In the genomic region with DNA sequence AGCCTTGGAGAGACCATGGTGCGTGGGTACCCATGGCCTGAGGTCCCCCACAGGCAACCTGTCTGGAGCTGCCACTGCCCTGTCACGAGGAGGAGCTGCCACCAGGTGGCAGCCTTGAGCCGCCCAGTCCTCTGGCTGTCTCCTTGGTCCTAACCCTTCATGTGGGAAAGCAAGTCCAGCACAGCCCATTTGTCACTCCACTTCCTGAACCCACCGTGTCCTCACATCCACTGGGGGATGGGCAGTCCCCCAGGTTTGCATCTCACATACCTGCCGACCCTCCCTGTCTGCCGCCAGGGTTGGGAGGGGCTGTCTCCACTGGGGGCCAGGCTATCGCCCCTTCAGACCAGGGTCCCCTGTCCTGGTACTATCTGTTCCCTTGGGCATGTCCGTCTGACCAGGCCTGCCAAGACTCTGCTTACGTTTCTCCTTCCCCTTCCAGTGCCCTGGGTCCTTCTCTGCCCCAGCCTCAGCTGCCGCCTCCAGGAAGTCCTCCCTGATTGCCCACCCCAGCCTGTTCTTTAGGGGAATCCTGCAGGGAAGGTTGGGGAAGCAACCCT, we compare ENCODE assay signal across 2 cellular contexts.
A peak's percentile ranks its signal among the peaks of the same experiment; 100 is the strongest.
TF ChIP-seq lines count a peak whose summit lies in the region.

No MANE protein-coding gene starts in this region.

TF ChIP-seq in GM23338, 12 proteins besides CTCF, POLR2A, EP300 and RAD21:
- TF ChIP-seq ZNF331 (CRISPR knock-in tag; IDR thresholded peaks at IDR 0.05; ENCODE audit: low read depth) = no peak
- TF ChIP-seq CREB1 (CRISPR knock-in tag; IDR thresholded peaks at IDR 0.05; ENCODE audit: low read depth) = 0 out of 2 replicates have a peak, but pooled peaks have one; percentile 11
- no peak for TF ChIP-seq ZNF114 (CRISPR knock-in tag; IDR thresholded peaks at IDR 0.05)
- TF ChIP-seq, protein P1, sequence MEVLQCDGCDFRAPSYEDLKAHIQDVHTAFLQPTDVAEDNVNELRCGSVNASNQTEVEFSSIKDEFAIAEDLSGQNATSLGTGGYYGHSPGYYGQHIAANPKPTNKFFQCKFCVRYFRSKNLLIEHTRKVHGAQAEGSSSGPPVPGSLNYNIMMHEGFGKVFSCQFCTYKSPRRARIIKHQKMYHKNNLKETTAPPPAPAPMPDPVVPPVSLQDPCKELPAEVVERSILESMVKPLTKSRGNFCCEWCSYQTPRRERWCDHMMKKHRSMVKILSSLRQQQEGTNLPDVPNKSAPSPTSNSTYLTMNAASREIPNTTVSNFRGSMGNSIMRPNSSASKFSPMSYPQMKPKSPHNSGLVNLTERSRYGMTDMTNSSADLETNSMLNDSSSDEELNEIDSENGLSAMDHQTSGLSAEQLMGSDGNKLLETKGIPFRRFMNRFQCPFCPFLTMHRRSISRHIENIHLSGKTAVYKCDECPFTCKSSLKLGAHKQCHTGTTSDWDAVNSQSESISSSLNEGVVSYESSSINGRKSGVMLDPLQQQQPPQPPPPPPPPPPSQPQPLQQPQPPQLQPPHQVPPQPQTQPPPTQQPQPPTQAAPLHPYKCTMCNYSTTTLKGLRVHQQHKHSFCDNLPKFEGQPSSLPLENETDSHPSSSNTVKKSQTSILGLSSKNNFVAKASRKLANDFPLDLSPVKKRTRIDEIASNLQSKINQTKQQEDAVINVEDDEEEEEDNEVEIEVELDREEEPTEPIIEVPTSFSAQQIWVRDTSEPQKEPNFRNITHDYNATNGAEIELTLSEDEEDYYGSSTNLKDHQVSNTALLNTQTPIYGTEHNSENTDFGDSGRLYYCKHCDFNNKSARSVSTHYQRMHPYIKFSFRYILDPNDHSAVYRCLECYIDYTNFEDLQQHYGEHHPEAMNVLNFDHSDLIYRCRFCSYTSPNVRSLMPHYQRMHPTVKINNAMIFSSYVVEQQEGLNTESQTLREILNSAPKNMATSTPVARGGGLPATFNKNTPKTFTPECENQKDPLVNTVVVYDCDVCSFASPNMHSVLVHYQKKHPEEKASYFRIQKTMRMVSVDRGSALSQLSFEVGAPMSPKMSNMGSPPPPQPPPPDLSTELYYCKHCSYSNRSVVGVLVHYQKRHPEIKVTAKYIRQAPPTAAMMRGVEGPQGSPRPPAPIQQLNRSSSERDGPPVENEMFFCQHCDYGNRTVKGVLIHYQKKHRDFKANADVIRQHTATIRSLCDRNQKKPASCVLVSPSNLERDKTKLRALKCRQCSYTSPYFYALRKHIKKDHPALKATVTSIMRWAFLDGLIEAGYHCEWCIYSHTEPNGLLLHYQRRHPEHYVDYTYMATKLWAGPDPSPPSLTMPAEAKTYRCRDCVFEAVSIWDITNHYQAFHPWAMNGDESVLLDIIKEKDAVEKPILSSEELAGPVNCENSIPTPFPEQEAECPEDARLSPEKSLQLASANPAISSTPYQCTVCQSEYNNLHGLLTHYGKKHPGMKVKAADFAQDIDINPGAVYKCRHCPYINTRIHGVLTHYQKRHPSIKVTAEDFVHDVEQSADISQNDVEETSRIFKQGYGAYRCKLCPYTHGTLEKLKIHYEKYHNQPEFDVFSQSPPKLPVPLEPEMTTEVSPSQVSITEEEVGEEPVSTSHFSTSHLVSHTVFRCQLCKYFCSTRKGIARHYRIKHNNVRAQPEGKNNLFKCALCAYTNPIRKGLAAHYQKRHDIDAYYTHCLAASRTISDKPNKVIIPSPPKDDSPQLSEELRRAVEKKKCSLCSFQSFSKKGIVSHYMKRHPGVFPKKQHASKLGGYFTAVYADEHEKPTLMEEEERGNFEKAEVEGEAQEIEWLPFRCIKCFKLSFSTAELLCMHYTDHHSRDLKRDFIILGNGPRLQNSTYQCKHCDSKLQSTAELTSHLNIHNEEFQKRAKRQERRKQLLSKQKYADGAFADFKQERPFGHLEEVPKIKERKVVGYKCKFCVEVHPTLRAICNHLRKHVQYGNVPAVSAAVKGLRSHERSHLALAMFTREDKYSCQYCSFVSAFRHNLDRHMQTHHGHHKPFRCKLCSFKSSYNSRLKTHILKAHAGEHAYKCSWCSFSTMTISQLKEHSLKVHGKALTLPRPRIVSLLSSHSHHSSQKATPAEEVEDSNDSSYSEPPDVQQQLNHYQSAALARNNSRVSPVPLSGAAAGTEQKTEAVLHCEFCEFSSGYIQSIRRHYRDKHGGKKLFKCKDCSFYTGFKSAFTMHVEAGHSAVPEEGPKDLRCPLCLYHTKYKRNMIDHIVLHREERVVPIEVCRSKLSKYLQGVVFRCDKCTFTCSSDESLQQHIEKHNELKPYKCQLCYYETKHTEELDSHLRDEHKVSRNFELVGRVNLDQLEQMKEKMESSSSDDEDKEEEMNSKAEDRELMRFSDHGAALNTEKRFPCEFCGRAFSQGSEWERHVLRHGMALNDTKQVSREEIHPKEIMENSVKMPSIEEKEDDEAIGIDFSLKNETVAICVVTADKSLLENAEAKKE (CRISPR knock-in tag; IDR thresholded peaks at IDR 0.05) = no peak

TF ChIP-seq in HepG2, 621 proteins besides CTCF, POLR2A, EP300 and RAD21 (continues in another document):
- TF ChIP-seq POLR2G (IDR thresholded peaks at IDR 0.05; ENCODE audit: low read depth, low read length) (peak; percentile 46; the same call in 1 of the 2 replicates), ZNF331 (CRISPR knock-in tag; IDR thresholded peaks at IDR 0.05) (0 out of 2 replicates have a peak, but pooled peaks have one; percentile 12), HOXA9 (CRISPR knock-in tag; IDR thresholded peaks at IDR 0.05; ENCODE audit: borderline replicate concordance) (no peak), ZNF773 (CRISPR knock-in tag; IDR thresholded peaks at IDR 0.05; ENCODE audit: borderline replicate concordance) (no peak), RXRA (CRISPR knock-in tag; IDR thresholded peaks at IDR 0.05) (peak; percentile 49; the same call in 1 of the 2 replicates), TARDBP (CRISPR knock-in tag; IDR thresholded peaks at IDR 0.05) (no peak; the same call in 1 of the 2 replicates), HOXA5 (CRISPR knock-in tag; IDR thresholded peaks at IDR 0.05) (no peak), ZBTB21 (CRISPR knock-in tag; IDR thresholded peaks at IDR 0.05) (no peak), SIN3B (IDR thresholded peaks at IDR 0.05; ENCODE audit: low read length) (peak; percentile 59; the same call in 1 of the 2 replicates), ZKSCAN8 (CRISPR knock-in tag; IDR thresholded peaks at IDR 0.05; ENCODE audit: borderline replicate concordance) (peak; percentile 30; the same call in 1 of the 2 replicates), MEIS2 (CRISPR knock-in tag; IDR thresholded peaks at IDR 0.05) (peak; percentile 84; the same call in 1 of the 2 replicates), ZNF335 (CRISPR knock-in tag; IDR thresholded peaks at IDR 0.05) (peak; percentile 77), MED1 (CRISPR knock-in tag; IDR thresholded peaks at IDR 0.05) (peak; percentile 43; the same call in 1 of the 2 replicates), CBX5 (CRISPR knock-in tag; IDR thresholded peaks at IDR 0.05; ENCODE audit: borderline replicate concordance) (0 out of 2 replicates have a peak, but pooled peaks have one; percentile 32), NCOA2 (CRISPR knock-in tag; IDR thresholded peaks at IDR 0.05) (no peak), TGIF2 (CRISPR knock-in tag; IDR thresholded peaks at IDR 0.05) (no peak), ERF (CRISPR knock-in tag; IDR thresholded peaks at IDR 0.05) (peak; percentile 71; the same call in 1 of the 2 replicates), GATAD2A (CRISPR knock-in tag; IDR thresholded peaks at IDR 0.05) (peak; percentile 40; the same call in 1 of the 2 replicates), ZBTB7B (CRISPR knock-in tag; IDR thresholded peaks at IDR 0.05) (0 out of 2 replicates have a peak, but pooled peaks have one; percentile 29), ZNF607 (CRISPR knock-in tag; IDR thresholded peaks at IDR 0.05; ENCODE audit: borderline replicate concordance) (peak; percentile 46; the same call in 1 of the 2 replicates), ZNF30 (CRISPR knock-in tag; IDR thresholded peaks at IDR 0.05) (no peak), ZNF614 (CRISPR knock-in tag; IDR thresholded peaks at IDR 0.05; ENCODE audit: borderline replicate concordance) (peak; percentile 69; the same call in 1 of the 2 replicates), ZNF788 (CRISPR knock-in tag; IDR thresholded peaks at IDR 0.05; ENCODE audit: borderline replicate concordance) (peak; percentile 58; the same call in 1 of the 2 replicates), ETV6 (CRISPR knock-in tag; conservative IDR thresholded peaks at IDR 0.05) (peak; percentile 32; the same call in 1 of the 2 replicates), ZBTB20 (CRISPR knock-in tag; IDR thresholded peaks at IDR 0.05; ENCODE audit: borderline replicate concordance, low read depth) (0 out of 2 replicates have a peak, but pooled peaks have one; percentile 56), SAP130 (CRISPR knock-in tag; IDR thresholded peaks at IDR 0.05; ENCODE audit: low read depth) (peak; percentile 60), HNRNPH1 (optimal IDR thresholded peaks at IDR 0.05; ENCODE audit: low read depth, low read length) (no peak), RBM22 (optimal IDR thresholded peaks at IDR 0.05; ENCODE audit: low read length) (peak; percentile 61), RBM39 (IDR thresholded peaks at IDR 0.05; ENCODE audit: low read depth, low read length, poor library complexity, severe bottlenecking) (peak; percentile 91), GATAD1 (CRISPR knock-in tag; IDR thresholded peaks at IDR 0.05) (0 out of 2 replicates have a peak, but pooled peaks have one; percentile 50), BCL6 (CRISPR knock-in tag; IDR thresholded peaks at IDR 0.05) (peak; percentile 18; the same call in 1 of the 2 replicates)
- TF ChIP-seq, protein P2, sequence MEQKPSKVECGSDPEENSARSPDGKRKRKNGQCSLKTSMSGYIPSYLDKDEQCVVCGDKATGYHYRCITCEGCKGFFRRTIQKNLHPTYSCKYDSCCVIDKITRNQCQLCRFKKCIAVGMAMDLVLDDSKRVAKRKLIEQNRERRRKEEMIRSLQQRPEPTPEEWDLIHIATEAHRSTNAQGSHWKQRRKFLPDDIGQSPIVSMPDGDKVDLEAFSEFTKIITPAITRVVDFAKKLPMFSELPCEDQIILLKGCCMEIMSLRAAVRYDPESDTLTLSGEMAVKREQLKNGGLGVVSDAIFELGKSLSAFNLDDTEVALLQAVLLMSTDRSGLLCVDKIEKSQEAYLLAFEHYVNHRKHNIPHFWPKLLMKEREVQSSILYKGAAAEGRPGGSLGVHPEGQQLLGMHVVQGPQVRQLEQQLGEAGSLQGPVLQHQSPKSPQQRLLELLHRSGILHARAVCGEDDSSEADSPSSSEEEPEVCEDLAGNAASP (CRISPR knock-in tag; IDR thresholded peaks at IDR 0.05; ENCODE audit: borderline replicate concordance) = peak; percentile 25; the same call in 1 of the 2 replicates
- TF ChIP-seq, protein P3, sequence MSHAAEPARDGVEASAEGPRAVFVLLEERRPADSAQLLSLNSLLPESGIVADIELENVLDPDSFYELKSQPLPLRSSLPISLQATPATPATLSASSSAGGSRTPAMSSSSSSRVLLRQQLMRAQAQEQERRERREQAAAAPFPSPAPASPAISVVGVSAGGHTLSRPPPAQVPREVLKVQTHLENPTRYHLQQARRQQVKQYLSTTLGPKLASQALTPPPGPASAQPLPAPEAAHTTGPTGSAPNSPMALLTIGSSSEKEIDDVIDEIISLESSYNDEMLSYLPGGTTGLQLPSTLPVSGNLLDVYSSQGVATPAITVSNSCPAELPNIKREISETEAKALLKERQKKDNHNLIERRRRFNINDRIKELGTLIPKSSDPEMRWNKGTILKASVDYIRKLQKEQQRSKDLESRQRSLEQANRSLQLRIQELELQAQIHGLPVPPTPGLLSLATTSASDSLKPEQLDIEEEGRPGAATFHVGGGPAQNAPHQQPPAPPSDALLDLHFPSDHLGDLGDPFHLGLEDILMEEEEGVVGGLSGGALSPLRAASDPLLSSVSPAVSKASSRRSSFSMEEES (CRISPR knock-in tag; IDR thresholded peaks at IDR 0.05) = 0 out of 2 replicates have a peak, but pooled peaks have one; percentile 25
- TF ChIP-seq, protein P4, sequence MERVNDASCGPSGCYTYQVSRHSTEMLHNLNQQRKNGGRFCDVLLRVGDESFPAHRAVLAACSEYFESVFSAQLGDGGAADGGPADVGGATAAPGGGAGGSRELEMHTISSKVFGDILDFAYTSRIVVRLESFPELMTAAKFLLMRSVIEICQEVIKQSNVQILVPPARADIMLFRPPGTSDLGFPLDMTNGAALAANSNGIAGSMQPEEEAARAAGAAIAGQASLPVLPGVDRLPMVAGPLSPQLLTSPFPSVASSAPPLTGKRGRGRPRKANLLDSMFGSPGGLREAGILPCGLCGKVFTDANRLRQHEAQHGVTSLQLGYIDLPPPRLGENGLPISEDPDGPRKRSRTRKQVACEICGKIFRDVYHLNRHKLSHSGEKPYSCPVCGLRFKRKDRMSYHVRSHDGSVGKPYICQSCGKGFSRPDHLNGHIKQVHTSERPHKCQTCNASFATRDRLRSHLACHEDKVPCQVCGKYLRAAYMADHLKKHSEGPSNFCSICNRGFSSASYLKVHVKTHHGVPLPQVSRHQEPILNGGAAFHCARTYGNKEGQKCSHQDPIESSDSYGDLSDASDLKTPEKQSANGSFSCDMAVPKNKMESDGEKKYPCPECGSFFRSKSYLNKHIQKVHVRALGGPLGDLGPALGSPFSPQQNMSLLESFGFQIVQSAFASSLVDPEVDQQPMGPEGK (CRISPR knock-in tag; IDR thresholded peaks at IDR 0.05) = peak; percentile 57; the same call in 1 of the 2 replicates
- TF ChIP-seq, protein P5, sequence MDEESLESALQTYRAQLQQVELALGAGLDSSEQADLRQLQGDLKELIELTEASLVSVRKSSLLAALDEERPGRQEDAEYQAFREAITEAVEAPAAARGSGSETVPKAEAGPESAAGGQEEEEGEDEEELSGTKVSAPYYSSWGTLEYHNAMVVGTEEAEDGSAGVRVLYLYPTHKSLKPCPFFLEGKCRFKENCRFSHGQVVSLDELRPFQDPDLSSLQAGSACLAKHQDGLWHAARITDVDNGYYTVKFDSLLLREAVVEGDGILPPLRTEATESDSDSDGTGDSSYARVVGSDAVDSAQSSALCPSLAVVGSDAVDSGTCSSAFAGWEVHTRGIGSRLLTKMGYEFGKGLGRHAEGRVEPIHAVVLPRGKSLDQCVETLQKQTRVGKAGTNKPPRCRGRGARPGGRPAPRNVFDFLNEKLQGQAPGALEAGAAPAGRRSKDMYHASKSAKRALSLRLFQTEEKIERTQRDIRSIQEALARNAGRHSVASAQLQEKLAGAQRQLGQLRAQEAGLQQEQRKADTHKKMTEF (CRISPR knock-in tag; IDR thresholded peaks at IDR 0.05) = peak; percentile 71; the same call in 1 of the 2 replicates
- TF ChIP-seq, protein P6, sequence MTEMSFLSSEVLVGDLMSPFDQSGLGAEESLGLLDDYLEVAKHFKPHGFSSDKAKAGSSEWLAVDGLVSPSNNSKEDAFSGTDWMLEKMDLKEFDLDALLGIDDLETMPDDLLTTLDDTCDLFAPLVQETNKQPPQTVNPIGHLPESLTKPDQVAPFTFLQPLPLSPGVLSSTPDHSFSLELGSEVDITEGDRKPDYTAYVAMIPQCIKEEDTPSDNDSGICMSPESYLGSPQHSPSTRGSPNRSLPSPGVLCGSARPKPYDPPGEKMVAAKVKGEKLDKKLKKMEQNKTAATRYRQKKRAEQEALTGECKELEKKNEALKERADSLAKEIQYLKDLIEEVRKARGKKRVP (CRISPR knock-in tag; IDR thresholded peaks at IDR 0.05) = no peak
- TF ChIP-seq, protein P7, sequence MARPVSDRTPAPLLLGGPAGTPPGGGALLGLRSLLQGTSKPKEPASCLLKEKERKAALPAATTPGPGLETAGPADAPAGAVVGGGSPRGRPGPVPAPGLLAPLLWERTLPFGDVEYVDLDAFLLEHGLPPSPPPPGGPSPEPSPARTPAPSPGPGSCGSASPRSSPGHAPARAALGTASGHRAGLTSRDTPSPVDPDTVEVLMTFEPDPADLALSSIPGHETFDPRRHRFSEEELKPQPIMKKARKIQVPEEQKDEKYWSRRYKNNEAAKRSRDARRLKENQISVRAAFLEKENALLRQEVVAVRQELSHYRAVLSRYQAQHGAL (CRISPR knock-in tag; IDR thresholded peaks at IDR 0.05; ENCODE audit: not compliant biosample characterization) = no peak
